ENCODE assay signal across 8 cellular contexts in genomic region chr16:81076566-81077076, GRCh38. TPM values are rescaled to one million over a fixed set of nuclear protein-coding genes. Genes with fewer than 3 reads are reported as not detected.
DNase-seq lines count a peak whose midpoint lies in the region; ATAC-seq, FAIRE-seq and TF ChIP-seq lines count a peak whose summit lies in the region.

No MANE protein-coding gene starts in this region.

- H3K9me3 ChIP-seq in RWPE2 (ENCODE audit: severe bottlenecking): no peaks in the 10 kb centered on the region

- peak overlapping the region; percentile 59 for H3K27ac ChIP-seq in RWPE2 (ENCODE audit: poor library complexity, severe bottlenecking)

- H3K4me3 ChIP-seq in RWPE2 (ENCODE audit: severe bottlenecking): peak overlapping the region; percentile 61

- TF ChIP-seq CTCF in RWPE2 (IDR thresholded peaks at IDR 0.05; ENCODE audit: poor library complexity, severe bottlenecking): no peak

- H3K27me3 ChIP-seq in RWPE2 (ENCODE audit: insufficient read depth, poor library complexity, severe bottlenecking): no peaks in the 10 kb centered on the region

- DNase-seq in EH (ENCODE audit: low read depth) (peak; percentile 87), HCEC 1CT (peak; percentile 79), M059J (ENCODE audit: low read depth) (peak; percentile 82), RWPE2 (ENCODE audit: low spot score) (peak; percentile 80), frontal cortex (ENCODE audit: low spot score in 2 of 2) (peak; percentile 76 to 79), non-pigmented ciliary epithelial cell (ENCODE audit: low read depth) (peak; percentile 41), superior temporal gyrus (ENCODE audit: extremely low spot score) (peak; percentile 92)
- peak; percentile 83 for DNase-seq in activated T-helper 9 cell treated with anti-CD3 and anti-CD28 coated beads, Interleukin-2, amount 50 U/mL, for 16 hours (ENCODE audit: low read depth)

- H3K36me3 ChIP-seq in RWPE2 (ENCODE audit: low read depth): no peaks in the 10 kb centered on the region

- FAIRE-seq in frontal cortex (lab: Jason Lieb, UNC): no peak

- H3K4me1 ChIP-seq in RWPE2 (ENCODE audit: insufficient read depth, poor library complexity, severe bottlenecking): peaks cover 8% of the 10 kb centered on the region

- ATAC-seq in RWPE2 (ENCODE audit: low read depth): peak; percentile 82

RNA-seq across cellular contexts. Expression of gene C16orf46, which starts 0.4 kb away (rescaled TPM):
- total RNA-seq in M059J (2014; rRNA removed; shearing (Covaris generic)): 1.4 TPM in 1 of 2 replicates, not detected in the other
- 0.41 TPM for total RNA-seq in frontal cortex

RNA-seq across cellular contexts. Expression of gene GCSH, which starts 19.6 kb away (rescaled TPM):
- total RNA-seq in M059J (2014; rRNA removed; shearing (Covaris generic)): 22.8 and 36.4 TPM in 2 replicates
- 31.0 TPM for total RNA-seq in frontal cortex

RNA-seq across cellular contexts. Expression of gene ATMIN, which starts 41.0 kb away (rescaled TPM):
- 39.9 and 55.6 TPM in 2 replicates for total RNA-seq in M059J (2014; rRNA removed; shearing (Covaris generic))
- total RNA-seq in frontal cortex: 86.0 TPM

Comparison
In these comparisons a context has a peak if more than half of its experiments do, and no peak if none do; other contexts are left out.
1. Peak in every context shown above with its lines: DNase-seq, ATAC-seq, H3K4me3 ChIP-seq and H3K27ac ChIP-seq.
2. DNase-seq: peak in every context shown above with its lines; median percentile 92 in superior temporal gyrus; 87 in EH; 83 in activated T-helper 9 cell treated with anti-CD3 and anti-CD28 coated beads, Interleukin-2, amount 50 U/mL, for 16 hours; 82 in M059J; 80 in RWPE2; 79 in HCEC 1CT; 78 in frontal cortex; 41 in non-pigmented ciliary epithelial cell.